8 cellular contexts compared by ENCODE assay signal in genomic region chr15:94894056-94894455, GRCh38.
"Had no signal": no experiment of that assay in that cellular context is flagged by ENCODE, and none has a peak within 500 bp of the region (broad histone marks: within the 10 kb centered on the region; RNA-seq: fewer than 3 reads in every experiment).

No MANE protein-coding gene starts in this region.

- DNase-seq: HFFc6, KBM-7 had no signal

- H3K27me3 Mint-ChIP-seq: IgD-negative memory B cell had no signal

- H3K27ac ChIP-seq: HL-60 had no signal

- H3K9me3 ChIP-seq: HAP-1 had no signal

- H3K9me3 Mint-ChIP-seq: GM23338 had no signal

- H3K36me3 ChIP-seq: HAP-1 had no signal

- H3K4me1 Mint-ChIP-seq: GM23338, IgD-negative memory B cell had no signal

- H3K27ac Mint-ChIP-seq: GM23338, HFFc6, IgD-negative memory B cell had no signal

- H2AFZ ChIP-seq: GM23338 had no signal

- H3K4me3 ChIP-seq: GM23338, HAP-1 had no signal

- H3K4me1 ChIP-seq: HAP-1 had no signal

- H3K4me3 Mint-ChIP-seq: GM23338, HFFc6, IgD-negative memory B cell had no signal

- ATAC-seq: GM23338, HCT116, HepG2 had no signal

- H3K4me2 ChIP-seq: GM23338 had no signal
